In the genomic region with DNA sequence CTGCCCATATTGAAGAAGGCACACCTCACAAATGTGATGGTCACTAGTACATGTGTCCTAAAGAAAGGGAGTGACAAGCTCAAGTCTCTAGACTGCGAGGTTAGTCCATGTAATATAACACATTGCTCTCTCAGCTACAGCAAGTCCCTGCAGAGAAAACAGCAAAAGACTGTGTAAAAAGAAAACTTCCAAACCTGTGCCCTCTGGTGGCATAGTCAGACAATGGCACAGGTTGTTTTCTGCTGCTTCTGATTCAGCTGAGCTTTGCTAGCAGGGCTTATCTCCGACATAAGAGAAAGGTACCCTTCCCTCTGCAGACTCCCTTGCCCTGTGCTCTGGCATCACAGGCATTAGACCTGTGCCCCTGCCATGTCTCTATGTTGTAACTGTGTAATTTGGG, we compare ENCODE assay signal across 12 cellular contexts. TPM values are rescaled to one million over a fixed set of nuclear protein-coding genes. Genes with fewer than 3 reads are reported as not detected.
DNase-seq lines count a peak whose midpoint lies in the region; ATAC-seq and TF ChIP-seq lines count a peak whose summit lies in the region.
"Had no signal": no experiment of that assay in that cellular context is flagged by ENCODE, and none has a peak within 500 bp of the region (broad histone marks: within the 10 kb centered on the region; RNA-seq: fewer than 3 reads in every experiment).

No MANE protein-coding gene starts in this region.

- H3K4me3 ChIP-seq in A673 (ENCODE audit: low read depth, low read length, poor library complexity, severe bottlenecking) (no peak overlapping the region), adipocyte (ENCODE audit: low read length) (no peak overlapping the region), kidney epithelial cell (ENCODE audit: low read depth, low read length) (no peak overlapping the region), esophagus muscularis mucosa (no peak overlapping the region)

- no peak overlapping the region for H3K4me3 Mint-ChIP-seq in HFFc6
- no peak overlapping the region for H3K4me3 Mint-ChIP-seq in stimulated activated memory B cell treated with anti-CD40 and anti-IgM and Interleukin-4, amounts not matched to agents 10 μg/mL and 1 μg/mL and 100 μg/mL, for 72 hours
- H3K4me3 Mint-ChIP-seq: activated T-cell treated with anti-CD3 and anti-CD28 coated beads, Interleukin-2, amount 50 U/mL, for 72 hours; CD4-positive, alpha-beta T cell had no signal

- POLR2A ChIA-PET in A673 (lab: Charles Lee; ENCODE audit: low non-redundant PET) = no interaction called here

- no peak for ATAC-seq in stimulated activated memory B cell treated with anti-CD40 and anti-IgM and Interleukin-4, amounts not matched to agents 10 μg/mL and 1 μg/mL and 100 μg/mL, for 72 hours
- ATAC-seq in GM19452 (IDR thresholded peaks at IDR 0.05; ENCODE audit: unreplicated experiment) = no peak
- ATAC-seq: activated T-cell treated with anti-CD3 and anti-CD28 coated beads, Interleukin-2, amount 50 U/mL, for 72 hours had no signal

- TF ChIP-seq POLR2A in esophagus muscularis mucosa (IDR thresholded peaks at IDR 0.05; ENCODE audit: low read depth) = no peak

- H3K9me3 ChIP-seq in A673 (ENCODE audit: low read depth, low read length, poor library complexity, severe bottlenecking) (no peaks in the 10 kb centered on the region), adipocyte (ENCODE audit: control insufficient read depth, low read length) (no peaks in the 10 kb centered on the region), esophagus muscularis mucosa (no peaks in the 10 kb centered on the region)

- TF ChIP-seq CTCF in A673 (conservative IDR thresholded peaks at IDR 0.05; ENCODE audit: low read depth, low read length) = peak; percentile 31; the same call in 1 of the 2 replicates
- TF ChIP-seq CTCF in HFFc6 (IDR thresholded peaks at IDR 0.05) = peak; percentile 13; the same call in 1 of the 2 replicates
- peak; percentile 48 for TF ChIP-seq CTCF in kidney epithelial cell (IDR thresholded peaks at IDR 0.05; ENCODE audit: insufficient read depth, low read length, poor library complexity, severe bottlenecking)
- peak in 1 of 3 experiments; percentile 3 for TF ChIP-seq CTCF in esophagus muscularis mucosa (IDR thresholded peaks at IDR 0.05)

- H3K36me3 ChIP-seq in A673 (ENCODE audit: insufficient read depth, low read length, poor library complexity, severe bottlenecking) = no peaks in the 10 kb centered on the region
- H3K36me3 ChIP-seq in adipocyte (ENCODE audit: control insufficient read depth, insufficient read depth, low read length, severe bottlenecking) = no peaks in the 10 kb centered on the region
- H3K36me3 ChIP-seq in kidney epithelial cell (ENCODE audit: control insufficient read depth, insufficient read depth, low read length) = no peaks in the 10 kb centered on the region
- H3K36me3 ChIP-seq in esophagus muscularis mucosa = no peaks in the 10 kb centered on the region

- no TSS peak for BruUV-seq in A673 (replicated peaks; lab: Mats Ljungman, UMichigan)

- no peaks in the 10 kb centered on the region; the same call in 1 of the 2 replicates for H3K9me3 Mint-ChIP-seq in HFFc6
- no peaks in the 10 kb centered on the region for H3K9me3 Mint-ChIP-seq in stimulated activated memory B cell treated with anti-CD40 and anti-IgM and Interleukin-4, amounts not matched to agents 10 μg/mL and 1 μg/mL and 100 μg/mL, for 72 hours
- H3K9me3 Mint-ChIP-seq: activated T-cell treated with anti-CD3 and anti-CD28 coated beads, Interleukin-2, amount 50 U/mL, for 72 hours; CD4-positive, alpha-beta T cell had no signal

- H3K4me1 ChIP-seq in A673 (ENCODE audit: insufficient read depth, low read length, poor library complexity, severe bottlenecking) (no peaks in the 10 kb centered on the region), adipocyte (ENCODE audit: control insufficient read depth, insufficient read depth, low read length) (no peaks in the 10 kb centered on the region), esophagus muscularis mucosa (no peaks in the 10 kb centered on the region)

- 46% methylated on average over 2 of the region's 2 CpGs for WGBS in esophagus muscularis mucosa

- no peaks in the 10 kb centered on the region for H3K4me1 Mint-ChIP-seq in HFFc6 (ENCODE audit: low read depth)
- no peaks in the 10 kb centered on the region for H3K4me1 Mint-ChIP-seq in stimulated activated memory B cell treated with anti-CD40 and anti-IgM and Interleukin-4, amounts not matched to agents 10 μg/mL and 1 μg/mL and 100 μg/mL, for 72 hours

- H3K27ac Mint-ChIP-seq in HFFc6 = no peak overlapping the region
- H3K27ac Mint-ChIP-seq in stimulated activated memory B cell treated with anti-CD40 and anti-IgM and Interleukin-4, amounts not matched to agents 10 μg/mL and 1 μg/mL and 100 μg/mL, for 72 hours = no peak overlapping the region
- H3K27ac Mint-ChIP-seq: activated T-cell treated with anti-CD3 and anti-CD28 coated beads, Interleukin-2, amount 50 U/mL, for 72 hours; CD4-positive, alpha-beta T cell had no signal

- no peak for DNase-seq in A673 (ENCODE audit: low spot score)
- no peak for DNase-seq in HFFc6
- peak; percentile 46 for DNase-seq in adipocyte (ENCODE audit: low read depth)
- DNase-seq in kidney epithelial cell (ENCODE audit: low read depth) = no peak
- DNase-seq in esophagus muscularis mucosa (ENCODE audit: extremely low spot score) = no peak
- no peak for DNase-seq in globus pallidus (ENCODE audit: low spot score)
- DNase-seq: activated T-cell treated with anti-CD3 and anti-CD28 coated beads, Interleukin-2, amount 50 U/mL, for 72 hours; CD4-positive, alpha-beta T cell; KBM-7 had no signal

- no peak overlapping the region for H3K9ac ChIP-seq in adipocyte (ENCODE audit: low read length)

- H3K27me3 Mint-ChIP-seq in HFFc6 (ENCODE audit: insufficient read depth) = no peaks in the 10 kb centered on the region
- H3K27me3 Mint-ChIP-seq in stimulated activated memory B cell treated with anti-CD40 and anti-IgM and Interleukin-4, amounts not matched to agents 10 μg/mL and 1 μg/mL and 100 μg/mL, for 72 hours = no peaks in the 10 kb centered on the region
- H3K27me3 Mint-ChIP-seq: CD4-positive, alpha-beta T cell had no signal

- no peak for TF ChIP-seq EP300 in esophagus muscularis mucosa (IDR thresholded peaks at IDR 0.05)

- intact Hi-C loops in A673 (cut with micrococcal nuclease; ENCODE audit: unreplicated experiment) (no loop called here), esophagus muscularis mucosa (cut with DNase I) (no loop called here)

- H3K36me3 Mint-ChIP-seq in HFFc6 (ENCODE audit: low read depth) = no peaks in the 10 kb centered on the region
- no peaks in the 10 kb centered on the region for H3K36me3 Mint-ChIP-seq in stimulated activated memory B cell treated with anti-CD40 and anti-IgM and Interleukin-4, amounts not matched to agents 10 μg/mL and 1 μg/mL and 100 μg/mL, for 72 hours

- H3K27ac ChIP-seq in A673 (ENCODE audit: low read depth, low read length, poor library complexity, severe bottlenecking) (no peak overlapping the region), esophagus muscularis mucosa (replicated peaks in 1 of 4) (no peak overlapping the region)

- H3K27me3 ChIP-seq in A673 (replicated peaks; ENCODE audit: insufficient read depth, low read depth, low read length, poor library complexity) = no peaks in the 10 kb centered on the region
- peaks cover 38% of the 10 kb centered on the region for H3K27me3 ChIP-seq in adipocyte (replicated peaks; ENCODE audit: control insufficient read depth, insufficient read depth, low read length)
- peaks cover 2% of the 10 kb centered on the region for H3K27me3 ChIP-seq in kidney epithelial cell (ENCODE audit: control insufficient read depth, insufficient read depth, low read length)
- H3K27me3 ChIP-seq in esophagus muscularis mucosa = peaks cover 0 to 5% (median 0%) of the 10 kb centered on the region in 4 donors

- CTCF ChIA-PET in A673 (lab: Charles Lee) = no interaction called here

RNA-seq across cellular contexts. Expression of gene SERPINA7, which starts 1.4 kb away (rescaled TPM):
- total RNA-seq in A673 (2021) = not detected in 2 replicates
- total RNA-seq in HFFc6 (2021; fragmentation: NEBNext Ultra II Directional; extraction: Animal tissue kit (Norgen Biotek cat#: 25700)) = not detected
- not detected in 2 replicates for total RNA-seq in kidney epithelial cell
- not detected for total RNA-seq in esophagus muscularis mucosa
- total RNA-seq: activated T-cell treated with anti-CD3 and anti-CD28 coated beads, Interleukin-2, amount 50 U/mL, for 72 hours; CD4-positive, alpha-beta T cell; T-helper 1 cell treated with Interleukin-12 subunit alpha and Interleukin-12 subunit beta and Interleukin-4 antibody, amounts not matched to agents 30 ng/mL and 1 ng/mL, for 36 hours had no signal
